Comparison of ENCODE assay signal across 1 cellular context in the genomic region with DNA sequence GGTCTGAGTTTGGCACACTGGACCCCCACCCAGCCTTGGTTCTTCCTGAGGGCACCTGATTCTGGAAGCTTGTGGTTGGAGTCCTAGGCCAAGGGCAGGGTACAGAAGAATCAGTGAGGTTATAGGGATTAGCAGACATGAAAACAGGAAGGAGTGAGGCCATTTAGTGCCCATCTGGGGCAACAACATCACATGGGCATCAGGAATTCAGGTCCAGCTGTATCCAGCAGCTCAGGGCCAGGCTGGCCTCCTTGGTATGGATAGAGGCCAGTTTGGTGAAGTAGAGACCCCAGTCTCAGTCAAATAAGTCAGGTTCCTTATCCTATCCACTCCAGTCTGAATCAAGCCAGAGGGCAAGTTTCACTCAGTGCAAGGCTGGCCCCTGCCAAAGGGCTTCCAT.
TF ChIP-seq lines count a peak whose summit lies in the region.

No MANE protein-coding gene starts in this region.

TF ChIP-seq in HepG2, 621 proteins besides CTCF, POLR2A, EP300 and RAD21:
- TF ChIP-seq, protein P1, sequence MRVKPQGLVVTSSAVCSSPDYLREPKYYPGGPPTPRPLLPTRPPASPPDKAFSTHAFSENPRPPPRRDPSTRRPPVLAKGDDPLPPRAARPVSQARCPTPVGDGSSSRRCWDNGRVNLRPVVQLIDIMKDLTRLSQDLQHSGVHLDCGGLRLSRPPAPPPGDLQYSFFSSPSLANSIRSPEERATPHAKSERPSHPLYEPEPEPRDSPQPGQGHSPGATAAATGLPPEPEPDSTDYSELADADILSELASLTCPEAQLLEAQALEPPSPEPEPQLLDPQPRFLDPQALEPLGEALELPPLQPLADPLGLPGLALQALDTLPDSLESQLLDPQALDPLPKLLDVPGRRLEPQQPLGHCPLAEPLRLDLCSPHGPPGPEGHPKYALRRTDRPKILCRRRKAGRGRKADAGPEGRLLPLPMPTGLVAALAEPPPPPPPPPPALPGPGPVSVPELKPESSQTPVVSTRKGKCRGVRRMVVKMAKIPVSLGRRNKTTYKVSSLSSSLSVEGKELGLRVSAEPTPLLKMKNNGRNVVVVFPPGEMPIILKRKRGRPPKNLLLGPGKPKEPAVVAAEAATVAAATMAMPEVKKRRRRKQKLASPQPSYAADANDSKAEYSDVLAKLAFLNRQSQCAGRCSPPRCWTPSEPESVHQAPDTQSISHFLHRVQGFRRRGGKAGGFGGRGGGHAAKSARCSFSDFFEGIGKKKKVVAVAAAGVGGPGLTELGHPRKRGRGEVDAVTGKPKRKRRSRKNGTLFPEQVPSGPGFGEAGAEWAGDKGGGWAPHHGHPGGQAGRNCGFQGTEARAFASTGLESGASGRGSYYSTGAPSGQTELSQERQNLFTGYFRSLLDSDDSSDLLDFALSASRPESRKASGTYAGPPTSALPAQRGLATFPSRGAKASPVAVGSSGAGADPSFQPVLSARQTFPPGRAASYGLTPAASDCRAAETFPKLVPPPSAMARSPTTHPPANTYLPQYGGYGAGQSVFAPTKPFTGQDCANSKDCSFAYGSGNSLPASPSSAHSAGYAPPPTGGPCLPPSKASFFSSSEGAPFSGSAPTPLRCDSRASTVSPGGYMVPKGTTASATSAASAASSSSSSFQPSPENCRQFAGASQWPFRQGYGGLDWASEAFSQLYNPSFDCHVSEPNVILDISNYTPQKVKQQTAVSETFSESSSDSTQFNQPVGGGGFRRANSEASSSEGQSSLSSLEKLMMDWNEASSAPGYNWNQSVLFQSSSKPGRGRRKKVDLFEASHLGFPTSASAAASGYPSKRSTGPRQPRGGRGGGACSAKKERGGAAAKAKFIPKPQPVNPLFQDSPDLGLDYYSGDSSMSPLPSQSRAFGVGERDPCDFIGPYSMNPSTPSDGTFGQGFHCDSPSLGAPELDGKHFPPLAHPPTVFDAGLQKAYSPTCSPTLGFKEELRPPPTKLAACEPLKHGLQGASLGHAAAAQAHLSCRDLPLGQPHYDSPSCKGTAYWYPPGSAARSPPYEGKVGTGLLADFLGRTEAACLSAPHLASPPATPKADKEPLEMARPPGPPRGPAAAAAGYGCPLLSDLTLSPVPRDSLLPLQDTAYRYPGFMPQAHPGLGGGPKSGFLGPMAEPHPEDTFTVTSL (CRISPR knock-in tag; IDR thresholded peaks at IDR 0.05; ENCODE audit: borderline replicate concordance) = no peak
- TF ChIP-seq SALL1 (CRISPR knock-in tag; IDR thresholded peaks at IDR 0.05) = no peak
- TF ChIP-seq, protein P2, sequence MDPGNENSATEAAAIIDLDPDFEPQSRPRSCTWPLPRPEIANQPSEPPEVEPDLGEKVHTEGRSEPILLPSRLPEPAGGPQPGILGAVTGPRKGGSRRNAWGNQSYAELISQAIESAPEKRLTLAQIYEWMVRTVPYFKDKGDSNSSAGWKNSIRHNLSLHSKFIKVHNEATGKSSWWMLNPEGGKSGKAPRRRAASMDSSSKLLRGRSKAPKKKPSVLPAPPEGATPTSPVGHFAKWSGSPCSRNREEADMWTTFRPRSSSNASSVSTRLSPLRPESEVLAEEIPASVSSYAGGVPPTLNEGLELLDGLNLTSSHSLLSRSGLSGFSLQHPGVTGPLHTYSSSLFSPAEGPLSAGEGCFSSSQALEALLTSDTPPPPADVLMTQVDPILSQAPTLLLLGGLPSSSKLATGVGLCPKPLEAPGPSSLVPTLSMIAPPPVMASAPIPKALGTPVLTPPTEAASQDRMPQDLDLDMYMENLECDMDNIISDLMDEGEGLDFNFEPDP (CRISPR knock-in tag; conservative IDR thresholded peaks at IDR 0.05) = 0 out of 2 replicates have a peak, but pooled peaks have one; percentile 25
- TF ChIP-seq, protein P3, sequence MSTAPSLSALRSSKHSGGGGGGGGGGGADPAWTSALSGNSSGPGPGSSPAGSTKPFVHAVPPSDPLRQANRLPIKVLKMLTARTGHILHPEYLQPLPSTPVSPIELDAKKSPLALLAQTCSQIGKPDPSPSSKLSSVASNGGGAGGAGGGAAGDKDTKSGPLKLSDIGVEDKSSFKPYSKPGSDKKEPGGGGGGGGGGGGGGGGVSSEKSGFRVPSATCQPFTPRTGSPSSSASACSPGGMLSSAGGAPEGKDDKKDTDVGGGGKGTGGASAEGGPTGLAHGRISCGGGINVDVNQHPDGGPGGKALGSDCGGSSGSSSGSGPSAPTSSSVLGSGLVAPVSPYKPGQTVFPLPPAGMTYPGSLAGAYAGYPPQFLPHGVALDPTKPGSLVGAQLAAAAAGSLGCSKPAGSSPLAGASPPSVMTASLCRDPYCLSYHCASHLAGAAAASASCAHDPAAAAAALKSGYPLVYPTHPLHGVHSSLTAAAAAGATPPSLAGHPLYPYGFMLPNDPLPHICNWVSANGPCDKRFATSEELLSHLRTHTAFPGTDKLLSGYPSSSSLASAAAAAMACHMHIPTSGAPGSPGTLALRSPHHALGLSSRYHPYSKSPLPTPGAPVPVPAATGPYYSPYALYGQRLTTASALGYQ (CRISPR knock-in tag; IDR thresholded peaks at IDR 0.05) = no peak
- TF ChIP-seq ZNF329 (CRISPR knock-in tag; IDR thresholded peaks at IDR 0.05; ENCODE audit: low read depth) = peak; percentile 97
- TF ChIP-seq, protein P4, sequence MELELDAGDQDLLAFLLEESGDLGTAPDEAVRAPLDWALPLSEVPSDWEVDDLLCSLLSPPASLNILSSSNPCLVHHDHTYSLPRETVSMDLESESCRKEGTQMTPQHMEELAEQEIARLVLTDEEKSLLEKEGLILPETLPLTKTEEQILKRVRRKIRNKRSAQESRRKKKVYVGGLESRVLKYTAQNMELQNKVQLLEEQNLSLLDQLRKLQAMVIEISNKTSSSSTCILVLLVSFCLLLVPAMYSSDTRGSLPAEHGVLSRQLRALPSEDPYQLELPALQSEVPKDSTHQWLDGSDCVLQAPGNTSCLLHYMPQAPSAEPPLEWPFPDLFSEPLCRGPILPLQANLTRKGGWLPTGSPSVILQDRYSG (CRISPR knock-in tag; IDR thresholded peaks at IDR 0.05) = no peak
- no peak for TF ChIP-seq MXI1 (IDR thresholded peaks at IDR 0.05; ENCODE audit: borderline replicate concordance, low read depth, low read length)
